ENCODE assay signal across 25 cellular contexts in genomic region chr5:142650881-142651280, GRCh38. TPM values are rescaled to one million over a fixed set of nuclear protein-coding genes. Genes with fewer than 3 reads are reported as not detected.
"Had no signal": no experiment of that assay in that cellular context is flagged by ENCODE, and none has a peak within 500 bp of the region (broad histone marks: within the 10 kb centered on the region; RNA-seq: fewer than 3 reads in every experiment).

No MANE protein-coding gene starts in this region.

- ATAC-seq: foreskin keratinocyte; gastroesophageal sphincter; heart right ventricle; left colon; left lobe of liver; lower lobe of right lung; mucosa of descending colon; naive thymus-derived CD8-positive, alpha-beta T cell had no signal

- H3K4me1 ChIP-seq: foreskin keratinocyte had no signal

- H3K4me3 Mint-ChIP-seq: mesothelial cell of epicardium; naive B cell; naive thymus-derived CD8-positive, alpha-beta T cell had no signal

- H3K4me3 ChIP-seq: coronary artery, dorsolateral prefrontal cortex, esophagus muscularis mucosa, gastroesophageal sphincter, heart right ventricle, left ventricle myocardium inferior, lower lobe of right lung, mucosa of descending colon had no signal

- H3K9me3 Mint-ChIP-seq: mesothelial cell of epicardium; naive B cell; naive thymus-derived CD8-positive, alpha-beta T cell had no signal

- H3K27me3 ChIP-seq: dorsolateral prefrontal cortex, esophagus muscularis mucosa, foreskin keratinocyte, gastroesophageal sphincter had no signal

- DNase-seq: dermis blood vessel endothelial cell; dorsolateral prefrontal cortex; effector CD4-positive, alpha-beta T cell; effector memory CD4-positive, alpha-beta T cell; foreskin keratinocyte; heart right ventricle; hippocampal formation; islet precursor cell; kidney; kidney glomerular epithelial cell; left colon; left ventricle myocardium inferior; lower lobe of right lung; mesenchymal stem cell; mucosa of descending colon; naive B cell; naive thymus-derived CD8-positive, alpha-beta T cell had no signal

- H3K9me3 ChIP-seq: esophagus muscularis mucosa, gastroesophageal sphincter, heart right ventricle, left ventricle myocardium inferior, lower lobe of right lung, mucosa of descending colon had no signal

- H3K27ac ChIP-seq: coronary artery, dorsolateral prefrontal cortex, esophagus muscularis mucosa, foreskin keratinocyte, gastroesophageal sphincter, heart right ventricle, left ventricle myocardium inferior, lower lobe of right lung had no signal

- H3K27ac Mint-ChIP-seq: mesothelial cell of epicardium; naive B cell; naive thymus-derived CD8-positive, alpha-beta T cell had no signal

- H3K36me3 ChIP-seq: esophagus muscularis mucosa, gastroesophageal sphincter, heart right ventricle, left ventricle myocardium inferior, lower lobe of right lung had no signal

- H3K4me1 Mint-ChIP-seq: mesothelial cell of epicardium, naive B cell had no signal

- H3K36me3 Mint-ChIP-seq: mesothelial cell of epicardium; naive B cell; naive thymus-derived CD8-positive, alpha-beta T cell had no signal

- FAIRE-seq: colon, endothelial cell of umbilical vein, frontal cortex, kidney had no signal

RNA-seq across cellular contexts. Expression of gene FGF1, which starts 35.0 kb away (rescaled TPM):
- total RNA-seq: endothelial cell of umbilical vein; naive thymus-derived CD8-positive, alpha-beta T cell had no signal
- polyA plus RNA-seq: endothelial cell of umbilical vein; naive thymus-derived CD8-positive, alpha-beta T cell had no signal
